8 cellular contexts compared by ENCODE assay signal in genomic region chr14:23300687-23301223, GRCh38. TPM values are rescaled to one million over a fixed set of nuclear protein-coding genes. Genes with fewer than 3 reads are reported as not detected.
A peak's percentile ranks its signal among the peaks of the same experiment; 100 is the strongest.
DNase-seq lines count a peak whose midpoint lies in the region; ATAC-seq and TF ChIP-seq lines count a peak whose summit lies in the region.

No MANE protein-coding gene starts in this region.

- no peak for ATAC-seq in RWPE2 (ENCODE audit: low read depth)
- no peak for ATAC-seq in lung (ENCODE audit: insufficient read depth, low FRiP score)
- no peak for ATAC-seq in GM18505 (IDR thresholded peaks at IDR 0.05; ENCODE audit: unreplicated experiment)

- TF ChIP-seq POLR2A in suprapubic skin (IDR thresholded peaks at IDR 0.05) (no peak), GM18505 (IDR thresholded peaks at IDR 0.05; ENCODE audit: borderline replicate concordance, extremely low read depth, insufficient read depth, insufficient read length) (no peak)

- TF ChIP-seq CTCF in RWPE2 (IDR thresholded peaks at IDR 0.05; ENCODE audit: poor library complexity, severe bottlenecking) (no peak), lung (IDR thresholded peaks at IDR 0.05; ENCODE audit: control extremely low read depth, extremely low read depth) (no peak), suprapubic skin (IDR thresholded peaks at IDR 0.05) (no peak)

- peak overlapping the region; percentile 68 for H3K4me3 ChIP-seq in RWPE2 (ENCODE audit: severe bottlenecking)
- peak overlapping the region; percentile 43 for H3K4me3 ChIP-seq in lung
- H3K4me3 ChIP-seq in suprapubic skin, result peak overlapping the region; percentile 60

- H3K9me3 ChIP-seq in RWPE2 (ENCODE audit: severe bottlenecking) (no peaks in the 10 kb centered on the region), lung (ENCODE audit: control insufficient read depth in 2 of 2, insufficient read depth in 1 of 2, low read length in 1 of 2) (no peaks in the 10 kb centered on the region), suprapubic skin (no peaks in the 10 kb centered on the region)

- TF ChIP-seq EP300 in suprapubic skin (IDR thresholded peaks at IDR 0.05), result no peak

- H3K27me3 ChIP-seq in RWPE2 (ENCODE audit: insufficient read depth, poor library complexity, severe bottlenecking), result no peaks in the 10 kb centered on the region
- H3K27me3 ChIP-seq in lung (ENCODE audit: control insufficient read depth, insufficient read depth), result no peaks in the 10 kb centered on the region
- no peaks in the 10 kb centered on the region for H3K27me3 ChIP-seq in suprapubic skin

- no peaks in the 10 kb centered on the region for H3K36me3 ChIP-seq in RWPE2 (ENCODE audit: low read depth)
- peaks cover 0 to 7% of the 10 kb centered on the region in 2 donors for H3K36me3 ChIP-seq in lung (ENCODE audit: control insufficient read depth in 2 of 2, insufficient read depth in 2 of 2, low read length in 2 of 2)
- peaks cover 6% of the 10 kb centered on the region for H3K36me3 ChIP-seq in suprapubic skin

- H3K4me1 ChIP-seq in RWPE2 (ENCODE audit: insufficient read depth, poor library complexity, severe bottlenecking) (peaks cover 12% of the 10 kb centered on the region), lung (ENCODE audit: control insufficient read depth in 2 of 2, insufficient read depth in 2 of 2, low read length in 2 of 2) (peaks cover 2 to 7% of the 10 kb centered on the region in 2 donors), suprapubic skin (peaks cover 47% of the 10 kb centered on the region)

- peak overlapping the region; percentile 73 for H3K27ac ChIP-seq in RWPE2 (ENCODE audit: poor library complexity, severe bottlenecking)
- peak overlapping the region; percentile 92 to 97 for H3K27ac ChIP-seq in lung (ENCODE audit: low read depth in 1 of 2, low read length in 1 of 2)
- H3K27ac ChIP-seq in suprapubic skin, result peak overlapping the region; percentile 93

- peak; percentile 28 for DNase-seq in NOMO-1 treated with DMSO at 0.1 percent for 48 hours (lab: John Stamatoyannopoulos, UW; ENCODE audit: unreplicated experiment)
- DNase-seq in NOMO-1 (lab: John Stamatoyannopoulos, UW; ENCODE audit: unreplicated experiment in 2 of 2), result no peak
- no peak for DNase-seq in RWPE2 (ENCODE audit: low spot score)
- peak; percentile 22 for DNase-seq in dedifferentiated amniotic fluid mesenchymal stem cell (ENCODE audit: extremely low spot score)
- DNase-seq in lung (ENCODE audit: low spot score), result no peak
- DNase-seq in suprapubic skin (ENCODE audit: low spot score in 2 of 2), result peak; percentile 80 to 81
- no peak for DNase-seq in NCI-H187 treated with DMSO at 0.1 percent for 48 hours (lab: John Stamatoyannopoulos, UW)

- WGBS in lung, 2 donors, result 2% methylated on average over 13 of the region's 13 CpGs
- 2% methylated on average over 13 of the region's 13 CpGs for WGBS in suprapubic skin

RNA-seq across cellular contexts. Expression of gene PPP1R3E, which starts 1.9 kb away (rescaled TPM):
- 10 to 100 TPM in 1 of 2 donors, 1 to 10 TPM in 1; 7.5 to 14.5 TPM for total RNA-seq in lung
- 10 to 100 TPM in 1 of 2 donors, 1 to 10 TPM in 1; 7.1 to 16.4 TPM for polyA plus RNA-seq in lung
- total RNA-seq in suprapubic skin, result 10 to 100 TPM; 15.3 to 29.9 (median 22.5) TPM

RNA-seq across cellular contexts. Expression of gene BCL2L2, which starts 5.9 kb away (rescaled TPM):
- total RNA-seq in lung (10 to 100 TPM; 20.8 to 52.8 TPM), suprapubic skin (10 to 100 TPM; 35.4 to 48.4 (median 44.7) TPM)
- 10 to 100 TPM; 31.0 to 48.6 TPM for polyA plus RNA-seq in lung

RNA-seq across cellular contexts. Expression of gene HOMEZ, which starts 14.8 kb away (rescaled TPM):
- total RNA-seq in lung (10 to 100 TPM in 1 of 2 donors, 1 to 10 TPM in 1; 6.1 to 13.4 TPM), suprapubic skin (10 to 100 TPM in 1 of 4 donors, 1 to 10 TPM in 3; 7.8 to 13.1 (median 8.5) TPM)
- 1 to 10 TPM; 6.9 to 9.8 TPM for polyA plus RNA-seq in lung

RNA-seq across cellular contexts. Expression of gene PABPN1, which starts 20.5 kb away (rescaled TPM):
- total RNA-seq in lung (100 to 1,000 TPM in 1 of 2 donors, 10 to 100 TPM in 1; 66.0 to 116 TPM), suprapubic skin (100 to 1,000 TPM in 1 of 4 donors, 10 to 100 TPM in 3; 45.1 to 109 (median 58.8) TPM)
- polyA plus RNA-seq in lung, result 100 to 1,000 TPM in 1 of 2 donors, 10 to 100 TPM in 1; 88.8 to 183 TPM

RNA-seq across cellular contexts. Expression of gene SLC22A17, which starts 51.9 kb away (rescaled TPM):
- total RNA-seq in lung (10 to 100 TPM; 13.4 to 27.3 TPM), suprapubic skin (10 to 100 TPM; 15.4 to 67.6 (median 22.5) TPM)
- 1 to 10 TPM; 5.4 to 6.0 TPM for polyA plus RNA-seq in lung

Comparison
In these comparisons a context has a peak if more than half of its experiments do, and no peak if none do; other contexts are left out.
1. DNase-seq: peak in NOMO-1 treated with DMSO at 0.1 percent for 48 hours (single experiment), dedifferentiated amniotic fluid mesenchymal stem cell (single experiment) and suprapubic skin (2 of 2); none in NOMO-1 (0 of 2), RWPE2 (single experiment), lung (single experiment) and NCI-H187 treated with DMSO at 0.1 percent for 48 hours (single experiment).
2. Peak in every context shown above with its lines, with median percentiles within 50 percentile points of each other: H3K27ac ChIP-seq and H3K4me3 ChIP-seq.